In genomic region chr16:57547524-57547923, GRCh38 we compare ENCODE assay signal across 7 cellular contexts. TPM values are rescaled to one million over a fixed set of nuclear protein-coding genes. Genes with fewer than 3 reads are reported as not detected.
"Had no signal": no experiment of that assay in that cellular context is flagged by ENCODE, and none has a peak within 500 bp of the region (broad histone marks: within the 10 kb centered on the region; RNA-seq: fewer than 3 reads in every experiment).

No MANE protein-coding gene starts in this region.

RNA-seq across cellular contexts. Expression of gene ADGRG5, which starts 5.1 kb away (rescaled TPM):
- total RNA-seq: chondrocyte, dermis blood vessel endothelial cell, gastrocnemius medialis, glomerular endothelial cell, lung microvascular endothelial cell, occipital lobe, skeletal muscle tissue had no signal
